ENCODE assay signal across 9 cellular contexts in the genomic region with DNA sequence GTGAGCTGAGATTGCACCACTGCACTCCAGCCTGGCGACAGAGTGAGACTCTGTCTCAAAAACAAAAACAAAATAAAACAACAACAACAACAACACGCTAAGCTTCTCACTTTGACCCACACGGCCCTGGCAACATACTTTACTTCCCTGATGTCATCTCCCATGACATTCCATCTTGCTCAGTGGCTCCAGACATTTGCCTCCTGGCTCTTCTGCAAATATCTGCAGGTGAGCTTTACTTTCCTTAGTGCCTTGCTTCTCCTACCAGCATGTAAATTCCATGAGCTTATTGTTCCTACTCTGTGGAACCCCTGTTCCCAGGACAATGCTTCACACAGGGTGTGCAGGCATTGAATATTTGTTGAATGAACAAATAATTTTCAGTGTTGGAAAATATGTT.
"Had no signal": no experiment of that assay in that cellular context is flagged by ENCODE, and none has a peak within 500 bp of the region (broad histone marks: within the 10 kb centered on the region; RNA-seq: fewer than 3 reads in every experiment).

No MANE protein-coding gene starts in this region.

- H3K4me1 ChIP-seq: HAP-1 had no signal

- H3K36me3 ChIP-seq: HAP-1 had no signal

- H3K36me3 Mint-ChIP-seq: IgD-negative memory B cell had no signal

- H3K27ac Mint-ChIP-seq: HFFc6, IgD-negative memory B cell had no signal

- H3K27me3 Mint-ChIP-seq: IgD-negative memory B cell had no signal

- H3K4me3 ChIP-seq: HAP-1 had no signal

- ATAC-seq: HCT116, HepG2 had no signal

- H3K27ac ChIP-seq: HL-60 had no signal

- H3K4me3 Mint-ChIP-seq: HFFc6, IgD-negative memory B cell had no signal

- H3K4me1 Mint-ChIP-seq: IgD-negative memory B cell had no signal

- DNase-seq: GOT3, H7, HFFc6, KBM-7 had no signal
